Comparison of ENCODE assay signal across 12 cellular contexts in genomic region chr13:44313674-44314073, GRCh38. TPM values are rescaled to one million over a fixed set of nuclear protein-coding genes. Genes with fewer than 3 reads are reported as not detected.
DNase-seq lines count a peak whose midpoint lies in the region; ATAC-seq and TF ChIP-seq lines count a peak whose summit lies in the region.
"Had no signal": no experiment of that assay in that cellular context is flagged by ENCODE, and none has a peak within 500 bp of the region (broad histone marks: within the 10 kb centered on the region; RNA-seq: fewer than 3 reads in every experiment).

No MANE protein-coding gene starts in this region.

- H3K4me2 ChIP-seq in BLaER1 treated with 17β-estradiol and CSF1 and Interleukin-3, amounts not matched to agents 10 nM and 100 nM, result peak overlapping the region; percentile 25 to 66 (median 49)
- H3K4me2 ChIP-seq: hepatocyte, KMS-11 had no signal

- TF ChIP-seq POLR2A in body of pancreas (IDR thresholded peaks at IDR 0.05), result no peak

- H3K4me3 ChIP-seq in BLaER1 treated with 17β-estradiol and CSF1 and Interleukin-3, amounts not matched to agents 10 nM and 100 nM, result no peak overlapping the region
- H3K4me3 ChIP-seq in body of pancreas, result no peak overlapping the region
- H3K4me3 ChIP-seq in mucosa of rectum (ENCODE audit: low read length in 2 of 2), result no peak overlapping the region
- H3K4me3 ChIP-seq: hepatocyte had no signal

- H3K9me3 ChIP-seq in BLaER1 treated with 17β-estradiol and CSF1 and Interleukin-3, amounts not matched to agents 10 nM and 100 nM (replicated peaks in 1 of 11), result 0 out of 22 replicates have a peak, but pooled peaks cover 0 to 6% (median 0%) of the 10 kb centered on the region in 11 experiments
- H3K9me3 ChIP-seq in body of pancreas (no peaks in the 10 kb centered on the region), mucosa of rectum (ENCODE audit: control insufficient read depth in 2 of 2, low read length in 2 of 2) (no peaks in the 10 kb centered on the region)

- H4K20me1 ChIP-seq in BLaER1 treated with 17β-estradiol and CSF1 and Interleukin-3, amounts not matched to agents 10 nM and 100 nM, result no peaks in the 10 kb centered on the region; a peak in 1 of 22 replicates

- 77 to 86% methylated on average over 2 of the region's 2 CpGs for WGBS in body of pancreas, 2 donors

- DNase-seq in HT1080 (ENCODE audit: low read depth), result peak; percentile 98
- no peak for DNase-seq in body of pancreas
- DNase-seq in medulla oblongata (ENCODE audit: extremely low spot score), result no peak
- DNase-seq in mesenteric fat pad (ENCODE audit: low spot score), result no peak
- no peak for DNase-seq in ecto neural progenitor cell (ENCODE audit: low spot score)
- DNase-seq: Right ventricle myocardium superior had no signal

- ATAC-seq in body of pancreas, result peak; percentile 38
- ATAC-seq in HG03354 (IDR thresholded peaks at IDR 0.05; ENCODE audit: poor library complexity, severe bottlenecking, unreplicated experiment), result no peak

- H3K27ac ChIP-seq in BLaER1 treated with 17β-estradiol and CSF1 and Interleukin-3, amounts not matched to agents 10 nM and 100 nM, result 0 out of 22 replicates have a peak overlapping the region, but pooled peaks of 1 of the 11 experiments have one; percentile 17
- peak overlapping the region in 2 of 4 donors; percentile 32 to 57 for H3K27ac ChIP-seq in body of pancreas
- H3K27ac ChIP-seq in mucosa of rectum (ENCODE audit: low read depth in 2 of 2, low read length in 2 of 2), result peak overlapping the region; percentile 53 to 75
- H3K27ac ChIP-seq: hepatocyte, KMS-11 had no signal

- H3K36me3 ChIP-seq in BLaER1 treated with 17β-estradiol and CSF1 and Interleukin-3, amounts not matched to agents 10 nM and 100 nM, result no peaks in the 10 kb centered on the region
- H3K36me3 ChIP-seq in body of pancreas (replicated peaks in 1 of 2; ENCODE audit: insufficient read depth in 1 of 2, low read depth in 2 of 2) (no peaks in the 10 kb centered on the region), mucosa of rectum (ENCODE audit: control insufficient read depth in 2 of 2, insufficient read depth in 2 of 2, low read length in 2 of 2) (no peaks in the 10 kb centered on the region)

- intact Hi-C loops in body of pancreas (cut with DNase I), result no loop called here

- H3K9ac ChIP-seq in BLaER1 treated with 17β-estradiol and CSF1 and Interleukin-3, amounts not matched to agents 10 nM and 100 nM, result no peak overlapping the region
- H3K9ac ChIP-seq in mucosa of rectum (ENCODE audit: low read depth in 1 of 2, low read length in 2 of 2), result peak overlapping the region in 1 of 2 donors; percentile 31
- H3K9ac ChIP-seq: KMS-11 had no signal

- TF ChIP-seq CTCF in body of pancreas (IDR thresholded peaks at IDR 0.05), result no peak

- peaks cover 12 to 19% (median 14%) of the 10 kb centered on the region in 10 experiments for H3K4me1 ChIP-seq in BLaER1 treated with 17β-estradiol and CSF1 and Interleukin-3, amounts not matched to agents 10 nM and 100 nM
- no peaks in the 10 kb centered on the region for H3K4me1 ChIP-seq in body of pancreas
- peaks cover 10 to 29% of the 10 kb centered on the region in 2 donors for H3K4me1 ChIP-seq in mucosa of rectum (ENCODE audit: control insufficient read depth in 2 of 2, insufficient read depth in 2 of 2, low read length in 2 of 2)

- peaks cover 0 to 46% (median 15%) of the 10 kb centered on the region in 11 experiments; a peak in 10 of 22 replicates for H3K27me3 ChIP-seq in BLaER1 treated with 17β-estradiol and CSF1 and Interleukin-3, amounts not matched to agents 10 nM and 100 nM
- no peaks in the 10 kb centered on the region for H3K27me3 ChIP-seq in body of pancreas
- H3K27me3 ChIP-seq in mucosa of rectum (ENCODE audit: control insufficient read depth in 2 of 2, insufficient read depth in 2 of 2, low read length in 2 of 2), result no peaks in the 10 kb centered on the region
- H3K27me3 ChIP-seq: hepatocyte had no signal

RNA-seq across cellular contexts. Expression of gene SERP2, which starts 60.0 kb away (rescaled TPM):
- not detected in 2 replicates for total RNA-seq in HT1080 (2014; rRNA removed; shearing (Covaris generic))
- not detected in 2 replicates for polyA plus RNA-seq in HT1080 (2015; cell fraction: cytosol; rRNA removed)
- not detected in 2 replicates for polyA plus RNA-seq in HT1080 (2015; cell fraction: nucleus; rRNA removed)
- total RNA-seq in body of pancreas, result 1 to 10 TPM; 1.6 to 5.2 TPM
- 3.0 TPM for total RNA-seq in mesenteric fat pad
- total RNA-seq: activated T-helper 1 cell treated with anti-CD3 and anti-CD28 coated beads, Interleukin-12 subunit alpha, Interleukin-12 subunit beta, Interleukin-2, Interleukin-4 antibody, amounts not matched to agents 30 ng/mL and 10 ng/mL and 1 ng/mL, durations not matched to agents 14 hours and 24 hours and 36 hours had no signal
